ENCODE assay signal across 1 cellular context in the genomic region with DNA sequence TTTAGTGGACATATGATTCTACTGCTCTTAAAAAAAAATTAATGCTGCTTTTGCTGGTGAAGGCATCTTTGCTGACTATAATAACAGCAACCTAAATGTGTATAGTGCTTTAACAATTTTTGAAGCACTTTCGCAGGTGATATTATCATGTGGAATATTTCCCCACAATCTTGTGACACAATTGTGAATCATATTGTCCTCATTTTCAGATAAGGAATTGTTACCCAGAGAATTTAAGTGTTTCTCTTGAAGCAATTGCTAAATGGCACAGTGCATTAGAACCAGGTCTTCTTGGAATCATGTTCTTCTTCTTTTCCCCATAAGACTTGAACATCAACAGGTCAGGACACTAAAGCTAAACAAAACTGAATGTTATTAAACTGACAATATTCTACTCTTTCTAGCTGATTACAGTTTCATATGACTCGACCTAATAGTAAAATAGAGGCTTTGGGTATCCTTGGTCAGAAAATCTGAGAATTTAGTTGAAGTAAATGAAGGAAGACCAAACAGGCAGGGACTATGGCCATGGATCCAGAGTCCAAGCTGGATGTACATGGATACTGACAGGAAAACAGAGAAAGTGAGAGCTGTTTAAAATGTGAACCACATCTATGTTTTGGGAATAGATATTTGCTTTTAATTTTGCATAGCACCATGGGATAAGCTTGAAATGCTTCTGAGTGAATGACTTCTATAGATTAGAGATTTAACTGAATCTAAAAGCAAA.
TF ChIP-seq lines count a peak whose summit lies in the region.

No MANE protein-coding gene starts in this region.

TF ChIP-seq in A549, 52 proteins besides CTCF, POLR2A, EP300 and RAD21 (continued from another document):
- TF ChIP-seq, protein P1, sequence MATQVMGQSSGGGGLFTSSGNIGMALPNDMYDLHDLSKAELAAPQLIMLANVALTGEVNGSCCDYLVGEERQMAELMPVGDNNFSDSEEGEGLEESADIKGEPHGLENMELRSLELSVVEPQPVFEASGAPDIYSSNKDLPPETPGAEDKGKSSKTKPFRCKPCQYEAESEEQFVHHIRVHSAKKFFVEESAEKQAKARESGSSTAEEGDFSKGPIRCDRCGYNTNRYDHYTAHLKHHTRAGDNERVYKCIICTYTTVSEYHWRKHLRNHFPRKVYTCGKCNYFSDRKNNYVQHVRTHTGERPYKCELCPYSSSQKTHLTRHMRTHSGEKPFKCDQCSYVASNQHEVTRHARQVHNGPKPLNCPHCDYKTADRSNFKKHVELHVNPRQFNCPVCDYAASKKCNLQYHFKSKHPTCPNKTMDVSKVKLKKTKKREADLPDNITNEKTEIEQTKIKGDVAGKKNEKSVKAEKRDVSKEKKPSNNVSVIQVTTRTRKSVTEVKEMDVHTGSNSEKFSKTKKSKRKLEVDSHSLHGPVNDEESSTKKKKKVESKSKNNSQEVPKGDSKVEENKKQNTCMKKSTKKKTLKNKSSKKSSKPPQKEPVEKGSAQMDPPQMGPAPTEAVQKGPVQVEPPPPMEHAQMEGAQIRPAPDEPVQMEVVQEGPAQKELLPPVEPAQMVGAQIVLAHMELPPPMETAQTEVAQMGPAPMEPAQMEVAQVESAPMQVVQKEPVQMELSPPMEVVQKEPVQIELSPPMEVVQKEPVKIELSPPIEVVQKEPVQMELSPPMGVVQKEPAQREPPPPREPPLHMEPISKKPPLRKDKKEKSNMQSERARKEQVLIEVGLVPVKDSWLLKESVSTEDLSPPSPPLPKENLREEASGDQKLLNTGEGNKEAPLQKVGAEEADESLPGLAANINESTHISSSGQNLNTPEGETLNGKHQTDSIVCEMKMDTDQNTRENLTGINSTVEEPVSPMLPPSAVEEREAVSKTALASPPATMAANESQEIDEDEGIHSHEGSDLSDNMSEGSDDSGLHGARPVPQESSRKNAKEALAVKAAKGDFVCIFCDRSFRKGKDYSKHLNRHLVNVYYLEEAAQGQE (IDR thresholded peaks at IDR 0.05) = no peak
- TF ChIP-seq NFE2L2 (conservative IDR thresholded peaks at IDR 0.05; ENCODE audit: low read length) (no peak), MYC (IDR thresholded peaks at IDR 0.05; ENCODE audit: borderline replicate concordance, low read length) (no peak), CHD2 (IDR thresholded peaks at IDR 0.05; ENCODE audit: low read length, partially characterized antibody) (no peak), FOSL2 (IDR thresholded peaks at IDR 0.05) (no peak), FOSL2 (CRISPR knock-in tag; IDR thresholded peaks at IDR 0.05) (no peak), RCOR1 (IDR thresholded peaks at IDR 0.05; ENCODE audit: low read depth, low read length) (no peak), ZNF302 (CRISPR knock-in tag; IDR thresholded peaks at IDR 0.05) (no peak)
- TF ChIP-seq, protein P2, sequence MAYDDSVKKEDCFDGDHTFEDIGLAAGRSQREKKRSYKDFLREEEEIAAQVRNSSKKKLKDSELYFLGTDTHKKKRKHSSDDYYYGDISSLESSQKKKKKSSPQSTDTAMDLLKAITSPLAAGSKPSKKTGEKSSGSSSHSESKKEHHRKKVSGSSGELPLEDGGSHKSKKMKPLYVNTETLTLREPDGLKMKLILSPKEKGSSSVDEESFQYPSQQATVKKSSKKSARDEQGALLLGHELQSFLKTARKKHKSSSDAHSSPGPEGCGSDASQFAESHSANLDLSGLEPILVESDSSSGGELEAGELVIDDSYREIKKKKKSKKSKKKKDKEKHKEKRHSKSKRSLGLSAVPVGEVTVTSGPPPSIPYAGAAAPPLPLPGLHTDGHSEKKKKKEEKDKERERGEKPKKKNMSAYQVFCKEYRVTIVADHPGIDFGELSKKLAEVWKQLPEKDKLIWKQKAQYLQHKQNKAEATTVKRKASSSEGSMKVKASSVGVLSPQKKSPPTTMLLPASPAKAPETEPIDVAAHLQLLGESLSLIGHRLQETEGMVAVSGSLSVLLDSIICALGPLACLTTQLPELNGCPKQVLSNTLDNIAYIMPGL (CRISPR knock-in tag; IDR thresholded peaks at IDR 0.05; ENCODE audit: borderline replicate concordance) = no peak
